14 cellular contexts compared by ENCODE assay signal in the genomic region with DNA sequence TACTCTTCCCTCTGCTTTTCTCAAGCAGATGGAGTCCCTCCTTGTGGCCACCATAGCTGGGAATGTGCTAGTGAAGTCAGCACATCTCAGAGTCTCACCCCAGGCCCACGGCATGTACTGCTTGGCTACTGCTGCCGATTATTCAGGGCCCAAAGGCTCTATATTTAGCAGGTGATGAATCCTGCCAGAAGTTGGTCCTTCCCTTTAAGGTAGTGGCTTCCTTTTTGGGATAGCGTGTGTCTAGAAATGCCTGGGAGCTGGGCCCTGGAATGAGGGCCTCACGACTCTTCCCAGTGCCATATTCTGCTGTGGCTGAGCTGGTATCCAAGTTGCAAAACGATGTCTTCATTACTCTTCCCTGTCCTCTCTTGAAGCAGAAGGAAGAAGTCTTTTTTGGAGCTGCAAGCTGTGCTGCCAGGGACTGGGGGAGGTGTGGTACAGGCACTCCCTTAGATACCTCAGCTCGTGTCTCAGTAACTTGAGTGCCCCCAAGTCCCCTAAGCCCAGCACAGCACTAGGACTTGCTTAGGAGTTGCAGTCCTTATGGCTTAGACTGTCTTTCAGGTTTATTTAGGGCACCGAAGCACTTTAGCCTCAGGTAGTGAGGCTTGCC.
A peak's percentile ranks its signal among the peaks of the same experiment; 100 is the strongest.
DNase-seq lines count a peak whose midpoint lies in the region; ATAC-seq and TF ChIP-seq lines count a peak whose summit lies in the region.
"Had no signal": no experiment of that assay in that cellular context is flagged by ENCODE, and none has a peak within 500 bp of the region (broad histone marks: within the 10 kb centered on the region; RNA-seq: fewer than 3 reads in every experiment).

No MANE protein-coding gene starts in this region.

- in situ Hi-C loops in gastrocnemius medialis (cut with MboI; ENCODE audit: low sequenced_read_pairs in 4 of 4) = no loop called here

- intact Hi-C loops in left ventricle myocardium superior (cut with micrococcal nuclease) (no loop called here), cardiac septum (cut with DNase I) (no loop called here), gastrocnemius medialis (cut with DNase I; ENCODE audit: low total_unique reads) (no loop called here)

- no peaks in the 10 kb centered on the region for H3K27me3 ChIP-seq in gastrocnemius medialis
- H3K27me3 ChIP-seq: BLaER1 treated with 17β-estradiol and CSF1 and Interleukin-3, amounts not matched to agents 10 nM and 100 nM had no signal

- no peak for TF ChIP-seq POLR2A in gastrocnemius medialis (IDR thresholded peaks at IDR 0.05)

- CTCF ChIA-PET in activated CD8-positive, alpha-beta T cell treated with anti-CD3 and anti-CD28 coated beads, Interleukin-2, amount 10 ng/mL, durations not matched to agents 7 days and 5 days (lab: Charles Lee) = no interaction called here

- TF ChIP-seq CTCF in gastrocnemius medialis (IDR thresholded peaks at IDR 0.05 in 4 of 5, conservative IDR thresholded peaks at IDR 0.05 in 1 of 5) (no peak), foreskin fibroblast (IDR thresholded peaks at IDR 0.05; ENCODE audit: low read depth, low read length) (no peak)

- H3K27me3 Mint-ChIP-seq in activated CD8-positive, alpha-beta T cell treated with anti-CD3 and anti-CD28 coated beads, Interleukin-2, amount 10 ng/mL, durations not matched to agents 7 days and 5 days (ENCODE audit: low read depth) = no peaks in the 10 kb centered on the region
- H3K27me3 Mint-ChIP-seq: B cell had no signal

- H3K36me3 ChIP-seq in gastrocnemius medialis = no peaks in the 10 kb centered on the region

- POLR2A ChIA-PET in activated CD8-positive, alpha-beta T cell treated with anti-CD3 and anti-CD28 coated beads, Interleukin-2, amount 10 ng/mL, durations not matched to agents 7 days and 5 days (lab: Charles Lee) = no interaction called here

- H3K4me1 Mint-ChIP-seq in activated CD8-positive, alpha-beta T cell treated with anti-CD3 and anti-CD28 coated beads, Interleukin-2, amount 10 ng/mL, durations not matched to agents 7 days and 5 days (ENCODE audit: low read depth) = no peaks in the 10 kb centered on the region
- H3K4me1 Mint-ChIP-seq: B cell; CD8-positive, alpha-beta memory T cell; H9 had no signal

- no peak overlapping the region for H3K4me3 Mint-ChIP-seq in activated CD8-positive, alpha-beta T cell treated with anti-CD3 and anti-CD28 coated beads, Interleukin-2, amount 10 ng/mL, durations not matched to agents 7 days and 5 days
- H3K4me3 Mint-ChIP-seq: B cell; CD8-positive, alpha-beta memory T cell; H9 had no signal

- peak; percentile 23 for ATAC-seq in left ventricle myocardium superior
- peak; percentile 24 to 50 for ATAC-seq in gastrocnemius medialis
- no peak for ATAC-seq in activated CD8-positive, alpha-beta T cell treated with anti-CD3 and anti-CD28 coated beads, Interleukin-2, amount 10 ng/mL, durations not matched to agents 7 days and 5 days

- peaks cover 14% of the 10 kb centered on the region for H3K9me3 Mint-ChIP-seq in activated CD8-positive, alpha-beta T cell treated with anti-CD3 and anti-CD28 coated beads, Interleukin-2, amount 10 ng/mL, durations not matched to agents 7 days and 5 days (ENCODE audit: insufficient read depth)

- no peak overlapping the region for H3K4me3 ChIP-seq in gastrocnemius medialis
- no peak overlapping the region for H3K4me3 ChIP-seq in foreskin fibroblast (ENCODE audit: low read depth in 1 of 2, low read length in 2 of 2)
- H3K4me3 ChIP-seq: BLaER1 treated with 17β-estradiol and CSF1 and Interleukin-3, amounts not matched to agents 10 nM and 100 nM had no signal

- no peaks in the 10 kb centered on the region for H3K4me1 ChIP-seq in gastrocnemius medialis
- H3K4me1 ChIP-seq: BLaER1 treated with 17β-estradiol and CSF1 and Interleukin-3, amounts not matched to agents 10 nM and 100 nM had no signal

- H3K36me3 Mint-ChIP-seq in activated CD8-positive, alpha-beta T cell treated with anti-CD3 and anti-CD28 coated beads, Interleukin-2, amount 10 ng/mL, durations not matched to agents 7 days and 5 days (ENCODE audit: low read depth) = peaks cover 5% of the 10 kb centered on the region

- no peak overlapping the region for H3K27ac Mint-ChIP-seq in activated CD8-positive, alpha-beta T cell treated with anti-CD3 and anti-CD28 coated beads, Interleukin-2, amount 10 ng/mL, durations not matched to agents 7 days and 5 days
- H3K27ac Mint-ChIP-seq: B cell, H9 had no signal

- H3K27ac ChIP-seq in gastrocnemius medialis = no peak overlapping the region
- H3K27ac ChIP-seq: BLaER1 treated with 17β-estradiol and CSF1 and Interleukin-3, amounts not matched to agents 10 nM and 100 nM had no signal

- DNase-seq in left ventricle myocardium superior (no peak), cardiac septum (ENCODE audit: low spot score) (no peak), cerebellar cortex (ENCODE audit: low spot score) (peak; percentile 52), gastrocnemius medialis (no peak), foreskin fibroblast (no peak)
- no peak for DNase-seq in activated CD8-positive, alpha-beta T cell treated with anti-CD3 and anti-CD28 coated beads, Interleukin-2, amount 10 ng/mL, durations not matched to agents 7 days and 5 days
- DNase-seq: CD8-positive, alpha-beta memory T cell; COR-L47; DMS 273 treated with DMSO at 0.1 percent for 48 hours; DND-41; EL; H9 had no signal

- H3K9me3 ChIP-seq in gastrocnemius medialis = no peaks in the 10 kb centered on the region
